Comparison of ENCODE assay signal across 1 cellular context in the genomic region with DNA sequence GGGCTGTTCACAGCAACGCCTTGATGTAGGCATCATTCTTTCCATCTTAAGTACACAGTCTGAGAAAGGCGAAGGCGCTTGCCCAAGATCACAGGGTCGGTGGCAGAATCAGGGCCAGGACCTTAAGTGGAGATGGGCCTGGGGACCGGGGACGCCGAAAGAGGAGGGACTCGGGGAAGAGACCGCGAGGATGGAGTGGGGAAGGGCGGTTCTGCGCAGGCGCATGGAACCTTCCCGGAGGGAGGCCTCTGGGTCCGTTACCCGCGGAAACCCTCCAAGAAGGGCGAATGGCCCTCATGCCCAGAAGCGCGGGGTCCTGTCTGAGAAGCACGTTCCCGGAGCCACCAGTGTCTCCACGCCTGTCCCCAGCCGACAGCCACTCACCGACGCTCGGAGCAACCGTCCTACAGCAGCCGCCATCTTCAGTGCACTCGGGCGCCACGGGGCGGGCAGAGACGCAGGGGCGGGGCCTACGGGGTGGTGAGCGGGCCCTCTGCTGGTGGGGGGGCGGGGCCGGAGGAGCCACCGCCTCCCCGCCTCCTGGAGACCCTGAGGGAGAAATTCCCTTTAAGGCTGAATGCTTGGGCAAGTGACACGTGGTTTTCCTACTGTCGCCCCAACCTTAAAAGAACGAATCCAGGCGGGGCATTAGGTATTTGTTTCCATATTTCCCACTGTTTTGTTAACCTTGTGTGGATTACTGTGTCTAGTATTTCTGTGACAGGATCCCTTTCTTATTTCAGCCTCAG.
TF ChIP-seq lines count a peak whose summit lies in the region.

A gene (minus strand): TSS at position 442 of the 749 bp plus-strand sequence. CDS start 22 bp downstream, at position 420.

TF ChIP-seq in H1, 55 proteins besides CTCF, POLR2A, EP300 and RAD21 (continued from another document):
- no peak for TF ChIP-seq SAP30 (IDR thresholded peaks at IDR 0.05; ENCODE audit: insufficient read depth, insufficient replicate concordance, low read length)
- TF ChIP-seq RFX5 (IDR thresholded peaks at IDR 0.05; ENCODE audit: borderline replicate concordance, low read depth, low read length) = no peak
- TF ChIP-seq, protein P1, sequence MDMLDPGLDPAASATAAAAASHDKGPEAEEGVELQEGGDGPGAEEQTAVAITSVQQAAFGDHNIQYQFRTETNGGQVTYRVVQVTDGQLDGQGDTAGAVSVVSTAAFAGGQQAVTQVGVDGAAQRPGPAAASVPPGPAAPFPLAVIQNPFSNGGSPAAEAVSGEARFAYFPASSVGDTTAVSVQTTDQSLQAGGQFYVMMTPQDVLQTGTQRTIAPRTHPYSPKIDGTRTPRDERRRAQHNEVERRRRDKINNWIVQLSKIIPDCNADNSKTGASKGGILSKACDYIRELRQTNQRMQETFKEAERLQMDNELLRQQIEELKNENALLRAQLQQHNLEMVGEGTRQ (IDR thresholded peaks at IDR 0.05; ENCODE audit: low read length) = peak; percentile 53; the same call in 1 of the 2 replicates
- peak; percentile 59 for TF ChIP-seq NRF1 (IDR thresholded peaks at IDR 0.05; ENCODE audit: low read depth, low read length)
- TF ChIP-seq BCL11A (IDR thresholded peaks at IDR 0.05; ENCODE audit: low read depth in 2 of 2, low read length in 2 of 2) = no peak
- peak; percentile 99 for TF ChIP-seq PHF8 (conservative IDR thresholded peaks at IDR 0.05; ENCODE audit: low read depth, low read length)
- peak; percentile 79; the same call in 1 of the 2 replicates for TF ChIP-seq TBP (IDR thresholded peaks at IDR 0.05; ENCODE audit: low read depth, low read length)
- TF ChIP-seq MAFK (IDR thresholded peaks at IDR 0.05; ENCODE audit: low read depth, low read length) = no peak
- TF ChIP-seq, protein P2, sequence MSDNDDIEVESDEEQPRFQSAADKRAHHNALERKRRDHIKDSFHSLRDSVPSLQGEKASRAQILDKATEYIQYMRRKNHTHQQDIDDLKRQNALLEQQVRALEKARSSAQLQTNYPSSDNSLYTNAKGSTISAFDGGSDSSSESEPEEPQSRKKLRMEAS (IDR thresholded peaks at IDR 0.05) = peak; percentile 65; the same call in 1 of the 2 replicates
- TF ChIP-seq POLR2AphosphoS5 (IDR thresholded peaks at IDR 0.05; ENCODE audit: low read depth, low read length) = peak; percentile 95
- peak; percentile 100 for TF ChIP-seq RBBP5 (IDR thresholded peaks at IDR 0.05; ENCODE audit: borderline replicate concordance, low read depth, low read length)
- TF ChIP-seq TAF1 (IDR thresholded peaks at IDR 0.05; ENCODE audit: low read depth, low read length) = peak; percentile 94
- TF ChIP-seq KDM5A (IDR thresholded peaks at IDR 0.05; ENCODE audit: low read length) = 0 out of 2 replicates have a peak, but pooled peaks have one; percentile 55
